In the genomic region with DNA sequence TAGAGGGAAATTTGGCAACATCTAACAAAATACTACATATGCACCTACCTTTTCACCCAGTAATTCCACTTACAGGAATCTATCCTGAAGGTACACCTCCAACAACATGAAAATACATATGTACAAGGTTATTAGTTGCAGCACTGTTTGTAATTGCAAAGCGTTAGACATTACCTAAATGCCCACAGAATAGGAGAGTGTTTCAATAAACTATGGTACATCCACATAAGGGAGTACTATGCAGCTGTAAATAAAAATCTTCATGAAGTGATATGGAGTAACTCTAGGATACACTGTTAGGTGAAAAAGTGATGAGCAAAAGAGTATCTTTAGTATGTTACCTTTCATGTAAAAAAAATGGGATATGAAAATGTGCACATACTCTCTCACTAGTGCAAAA, we compare ENCODE assay signal across 27 cellular contexts.
"Had no signal": no experiment of that assay in that cellular context is flagged by ENCODE, and none has a peak within 500 bp of the region (broad histone marks: within the 10 kb centered on the region; RNA-seq: fewer than 3 reads in every experiment).

No MANE protein-coding gene starts in this region.

- H3K27ac ChIP-seq: stomach, suprapubic skin, testis, thoracic aorta, thyroid gland, tibial artery, tibial nerve, transverse colon, upper lobe of left lung, upper lobe of right lung, uterus, vagina had no signal

- FAIRE-seq: urothelium cell line had no signal

- H3K9me3 ChIP-seq: testis, thyroid gland had no signal

- DNase-seq: stimulated activated CD4-positive, alpha-beta T cell treated with anti-CD3 and anti-CD28 coated beads, Interleukin-2, amount 100 ng/mL, for 48 hours; stimulated activated CD4-positive, alpha-beta T cell treated with anti-CD3 and anti-CD28 coated beads, Interleukin-4, amount 100 ng/mL, for 1 hour; stimulated activated CD4-positive, alpha-beta T cell treated with anti-CD3 and anti-CD28 coated beads, Interleukin-4, amount 100 ng/mL, for 24 hours; stimulated activated CD4-positive, alpha-beta T cell treated with anti-CD3 and anti-CD28 coated beads, Interleukin-4, amount 100 ng/mL, for 4 hours; stimulated activated CD8-positive, alpha-beta memory T cell treated with anti-CD3 and anti-CD28 coated beads, Interleukin-4, amount 100 ng/mL, for 48 hours; stimulated activated naive B cell treated with anti-CD40 and anti-IgM and Interleukin-4, amounts not matched to agents 10 μg/mL and 1 μg/mL and 100 μg/mL, for 72 hours; stimulated activated naive CD4-positive, alpha-beta T cell; stimulated activated naive CD4-positive, alpha-beta T cell treated with Interleukin-2 at 50 U/mL for 16 hours; stimulated activated naive CD8-positive, alpha-beta T cell treated with anti-CD3 and anti-CD28 coated beads, Interleukin-15, amount 100 ng/mL, for 72 hours; stimulated activated naive CD8-positive, alpha-beta T cell treated with anti-CD3 and anti-CD28 coated beads, Interleukin-15, Interleukin-2, amounts not matched to agents 100 U/mL and 50 U/mL, for 24 hours; stomach; substantia nigra; testis; thyroid gland; tibial artery; transverse colon; trophoblast cell; upper lobe of left lung; upper lobe of right lung; uterus had no signal

- H3K4me1 ChIP-seq: stomach, suprapubic skin, testis, thyroid gland, tibial artery, tibial nerve, transverse colon, upper lobe of left lung, upper lobe of right lung, uterus, vagina had no signal

- ATAC-seq: stimulated activated effector memory CD8-positive, alpha-beta T cell treated with anti-CD3 and anti-CD28 coated beads, Interleukin-12 subunit alpha, Interleukin-12 subunit beta, amount 100 ng/mL, for 72 hours; stimulated activated memory B cell treated with anti-CD40 and anti-IgM and Interleukin-4, amounts not matched to agents 10 μg/mL and 1 μg/mL and 100 μg/mL, for 72 hours; stimulated activated naive B cell treated with anti-CD40 and anti-IgM and Interleukin-4, amounts not matched to agents 10 μg/mL and 1 μg/mL and 100 μg/mL, for 72 hours; stimulated activated naive CD8-positive, alpha-beta T cell treated with anti-CD3 and anti-CD28 coated beads, Interleukin-15, amount 100 ng/mL, for 72 hours; stimulated activated naive CD8-positive, alpha-beta T cell treated with anti-CD3 and anti-CD28 coated beads, Interleukin-15, Interleukin-2, amounts not matched to agents 100 U/mL and 50 U/mL, for 24 hours; upper lobe of right lung had no signal

- H3K4me3 ChIP-seq: stomach, suprapubic skin, testis, thoracic aorta, thyroid gland, tibial artery, tibial nerve, transverse colon, upper lobe of left lung, upper lobe of right lung, uterus, vagina had no signal

- H3K27me3 ChIP-seq: stomach, suprapubic skin, testis, thyroid gland, tibial artery, tibial nerve, transverse colon, upper lobe of left lung, upper lobe of right lung, uterus, vagina had no signal

- H3K36me3 ChIP-seq: stomach, suprapubic skin, thoracic aorta, thyroid gland, transverse colon, upper lobe of left lung, upper lobe of right lung, uterus had no signal
